24 cellular contexts compared by ENCODE assay signal in genomic region chr20:57844626-57845596, GRCh38.
DNase-seq lines count a peak whose midpoint lies in the region; ATAC-seq and TF ChIP-seq lines count a peak whose summit lies in the region.
"Had no signal": no experiment of that assay in that cellular context is flagged by ENCODE, and none has a peak within 500 bp of the region (broad histone marks: within the 10 kb centered on the region; RNA-seq: fewer than 3 reads in every experiment).

No MANE protein-coding gene starts in this region.

- H3K18ac ChIP-seq in IMR-90 (ENCODE audit: low read depth, low read length): no peak overlapping the region
- peak overlapping the region; percentile 15 for H3K18ac ChIP-seq in neuronal stem cell (ENCODE audit: low read length)

- H3K27me3 Mint-ChIP-seq in activated T-helper 17 cell treated with anti-CD3 and anti-CD28 coated beads, Interleukin-2, amount 50 U/mL, for 72 hours: peaks cover 3% of the 10 kb centered on the region

- no peaks in the 10 kb centered on the region for H3K36me3 Mint-ChIP-seq in activated T-helper 17 cell treated with anti-CD3 and anti-CD28 coated beads, Interleukin-2, amount 50 U/mL, for 72 hours (ENCODE audit: low read depth)
- H3K36me3 Mint-ChIP-seq: activated naive CD4-positive, alpha-beta T cell treated with anti-CD3 and anti-CD28 coated beads, Interleukin-2, amount 50 U/mL, for 72 hours; IgD-negative memory B cell had no signal

- H3K9me3 Mint-ChIP-seq in activated T-helper 17 cell treated with anti-CD3 and anti-CD28 coated beads, Interleukin-2, amount 50 U/mL, for 72 hours: no peaks in the 10 kb centered on the region
- H3K9me3 Mint-ChIP-seq: activated naive CD4-positive, alpha-beta T cell treated with anti-CD3 and anti-CD28 coated beads, Interleukin-2, amount 50 U/mL, for 72 hours; IgD-negative memory B cell had no signal

- BruUV-seq in IMR-90 (replicated peaks; lab: Mats Ljungman, UMichigan): no TSS peak

- H3K23ac ChIP-seq in IMR-90 (ENCODE audit: low read depth, low read length): no peak overlapping the region
- peak overlapping the region; percentile 8 for H3K23ac ChIP-seq in neuronal stem cell (ENCODE audit: low read depth, low read length, poor library complexity)

- H3K9ac ChIP-seq in IMR-90 (ENCODE audit: low read depth, low read length) (no peak overlapping the region), neuronal stem cell (ENCODE audit: low read depth, low read length, poor library complexity) (no peak overlapping the region)

- CTCF ChIA-PET in IMR-90 (lab: Yijun Ruan, JAX): no interaction called here

- H3K9me1 ChIP-seq in IMR-90 (ENCODE audit: insufficient read depth, low read length): no peaks in the 10 kb centered on the region

- TF ChIP-seq CTCF in IMR-90 (conservative IDR thresholded peaks at IDR 0.05; ENCODE audit: low read depth, low read length): no peak

- 40% methylated on average over 2 of the region's 10 CpGs; no CpG with 5 or more reads in 1 of the 2 experiments for WGBS in IMR-90 (ENCODE audit: extremely low coverage in 2 of 2, insufficient read length in 1 of 2), 2 experiments
- WGBS in neuronal stem cell (ENCODE audit: extremely low coverage in 2 of 2, insufficient read length in 2 of 2, insufficient replicate concordance in 1 of 2), 2 donors: no CpG with 5 or more reads among the region's 10 CpGs

- peak overlapping the region; percentile 28 for H3K27ac Mint-ChIP-seq in activated T-helper 17 cell treated with anti-CD3 and anti-CD28 coated beads, Interleukin-2, amount 50 U/mL, for 72 hours
- H3K27ac Mint-ChIP-seq: IgD-negative memory B cell had no signal

- H2AFZ ChIP-seq in IMR-90 (replicated peaks; ENCODE audit: low read length, poor library complexity) (peak overlapping the region; percentile 32), neuronal stem cell (ENCODE audit: low read length) (no peak overlapping the region)

- H4K8ac ChIP-seq in IMR-90 (ENCODE audit: low read depth in 2 of 2, low read length in 2 of 2): no peak overlapping the region
- H4K8ac ChIP-seq in neuronal stem cell (ENCODE audit: low read depth, low read length): no peak overlapping the region

- dilution Hi-C loops in IMR-90 (cut with HindIII; ENCODE audit: low sequenced_read_pairs, unreplicated experiment): no loop called here

- no peak overlapping the region for H2AK9ac ChIP-seq in IMR-90 (replicated peaks; ENCODE audit: low read depth, low read length, poor library complexity)

- TF ChIP-seq RAD21 in IMR-90 (IDR thresholded peaks at IDR 0.05; ENCODE audit: low read length): no peak

- H3K79me1 ChIP-seq in IMR-90 (ENCODE audit: low read depth in 1 of 2, low read length in 2 of 2) (no peaks in the 10 kb centered on the region), neuronal stem cell (ENCODE audit: low read depth, low read length) (no peaks in the 10 kb centered on the region)

- no peak for TF ChIP-seq POLR2A in IMR-90 (IDR thresholded peaks at IDR 0.05; ENCODE audit: low read depth, low read length)
- no peak for TF ChIP-seq POLR2A in GM18505 (IDR thresholded peaks at IDR 0.05; ENCODE audit: borderline replicate concordance, extremely low read depth, insufficient read depth, insufficient read length)

- H3K9me3 ChIP-seq in IMR-90 (ENCODE audit: control insufficient read depth, insufficient read depth, low read length): no peaks in the 10 kb centered on the region
- no peaks in the 10 kb centered on the region for H3K9me3 ChIP-seq in neuronal stem cell (replicated peaks in 1 of 2; ENCODE audit: control insufficient read depth in 2 of 2, insufficient read depth in 1 of 2, low read depth in 1 of 2, low read length in 2 of 2)
- H3K9me3 ChIP-seq: ascending aorta, SJSA1, thyroid gland had no signal

- no peaks in the 10 kb centered on the region for H3K36me3 ChIP-seq in IMR-90 (ENCODE audit: control insufficient read depth, insufficient read depth, low read length)
- H3K36me3 ChIP-seq in neuronal stem cell (replicated peaks in 1 of 2; ENCODE audit: control insufficient read depth in 2 of 2, insufficient read depth in 2 of 2, low read length in 2 of 2): no peaks in the 10 kb centered on the region
- H3K36me3 ChIP-seq: ascending aorta, SJSA1, thyroid gland had no signal

- H2BK5ac ChIP-seq in IMR-90 (ENCODE audit: low read depth, low read length, poor library complexity, severe bottlenecking): no peak overlapping the region
- no peak overlapping the region for H2BK5ac ChIP-seq in neuronal stem cell (ENCODE audit: low read length)

- H3K4me3 Mint-ChIP-seq in activated T-helper 17 cell treated with anti-CD3 and anti-CD28 coated beads, Interleukin-2, amount 50 U/mL, for 72 hours: no peak overlapping the region

- intact Hi-C loops in IMR-90 (cut with micrococcal nuclease): loop anchor here (10.0 kb wide), 1 partner anchor 190 kb away; no protein-coding TSS in a partner anchor

- peaks cover 5% of the 10 kb centered on the region for H3K4me1 Mint-ChIP-seq in activated T-helper 17 cell treated with anti-CD3 and anti-CD28 coated beads, Interleukin-2, amount 50 U/mL, for 72 hours
- H3K4me1 Mint-ChIP-seq: IgD-negative memory B cell had no signal

- no peak overlapping the region for H2BK15ac ChIP-seq in IMR-90 (ENCODE audit: low read depth, low read length)
- no peak overlapping the region for H2BK15ac ChIP-seq in neuronal stem cell (ENCODE audit: low read length)

- in situ Hi-C loops in IMR-90 (cut with MboI; ENCODE audit: low sequenced_read_pairs): no loop called here

- H3K27me3 ChIP-seq in IMR-90 (ENCODE audit: control insufficient read depth, insufficient read depth, low read length): peaks cover 8% of the 10 kb centered on the region
- peaks cover 0 to 10% (median 0%) of the 10 kb centered on the region in 3 experiments for H3K27me3 ChIP-seq in neuronal stem cell (ENCODE audit: control insufficient read depth in 3 of 3, insufficient read depth in 3 of 3, low read depth in 1 of 3, low read length in 3 of 3)
- H3K27me3 ChIP-seq: ascending aorta, SJSA1, thyroid gland had no signal

- H3K4ac ChIP-seq in IMR-90 (ENCODE audit: low read depth, low read length): no peak overlapping the region
- H3K4ac ChIP-seq in neuronal stem cell (ENCODE audit: low read length): no peak overlapping the region

- DNase-seq in AG20443 (ENCODE audit: low spot score) (peak; percentile 6), IMR-90 (no peak), neuronal stem cell (ENCODE audit: low spot score) (no peak), OCI-M2 (lab: John Stamatoyannopoulos, UW; ENCODE audit: unreplicated experiment) (no peak), caudate nucleus (lab: John Stamatoyannopoulos, UW) (no peak)
- DNase-seq: activated CD4-positive, alpha-beta T cell treated with anti-CD3 and anti-CD28 coated beads for 48 hours; central memory CD4-positive, alpha-beta T cell; dermis blood vessel endothelial cell; MM.1S; NCI-H1417 treated with DMSO at 0.1 percent for 48 hours; NCI-H446; OCI-M1; stimulated activated CD4-positive, alpha-beta T cell treated with anti-CD3 and anti-CD28 coated beads, Interleukin-2, amount 100 ng/mL, for 48 hours; stimulated activated naive CD4-positive, alpha-beta T cell treated with Interleukin-2 at 50 U/mL for 16 hours; T-helper 2 cell; thyroid gland had no signal

- H2BK120ac ChIP-seq in IMR-90 (ENCODE audit: low read depth, low read length): no peak overlapping the region
- no peak overlapping the region for H2BK120ac ChIP-seq in neuronal stem cell (ENCODE audit: low read depth, low read length)

- POLR2A ChIA-PET in IMR-90 (lab: Charles Lee; ENCODE audit: unreplicated experiment): no interaction called here

- H3K4me3 ChIP-seq in IMR-90 (ENCODE audit: insufficient read depth, low read depth, low read length) (no peak overlapping the region), neuronal stem cell (ENCODE audit: low read length in 2 of 2) (peak overlapping the region in 1 of 2 donors; percentile 38)
- H3K4me3 ChIP-seq: ascending aorta, SJSA1, thyroid gland had no signal

- H3K27ac ChIP-seq in IMR-90 (ENCODE audit: insufficient read depth, low read length) (no peak overlapping the region), neuronal stem cell (replicated peaks; ENCODE audit: low read length) (no peak overlapping the region), caudate nucleus (ENCODE audit: low read depth, low read length) (no peak overlapping the region)
- H3K27ac ChIP-seq: ascending aorta, C4-2B, SJSA1, thyroid gland had no signal

- H4K5ac ChIP-seq in IMR-90 (ENCODE audit: low read depth, low read length): no peak overlapping the region

- no peak overlapping the region for H2BK12ac ChIP-seq in neuronal stem cell (ENCODE audit: low read length)

- H2BK20ac ChIP-seq in IMR-90 (ENCODE audit: low read depth, low read length): no peak overlapping the region

- ATAC-seq in IMR-90 (ENCODE audit: low read depth) (no peak), GM18505 (IDR thresholded peaks at IDR 0.05; ENCODE audit: unreplicated experiment) (no peak), HG03565 (IDR thresholded peaks at IDR 0.05; ENCODE audit: unreplicated experiment) (no peak)
- ATAC-seq in activated T-helper 17 cell treated with anti-CD3 and anti-CD28 coated beads, Interleukin-2, amount 50 U/mL, for 72 hours (replicated peaks): peak; percentile 45

- H3K56ac ChIP-seq in IMR-90 (ENCODE audit: extremely low read depth, insufficient read depth, low read length): no peak overlapping the region

- H3K4me1 ChIP-seq in IMR-90 (ENCODE audit: control insufficient read depth, insufficient read depth, low read length) (no peaks in the 10 kb centered on the region), neuronal stem cell (ENCODE audit: control insufficient read depth in 2 of 2, insufficient read depth in 1 of 2, low read depth in 1 of 2, low read length in 2 of 2) (peaks cover 0 to 4% of the 10 kb centered on the region in 2 donors)
- H3K4me1 ChIP-seq: ascending aorta, SJSA1, thyroid gland had no signal

- no peak overlapping the region for H2AK5ac ChIP-seq in IMR-90 (ENCODE audit: low read depth, low read length)
- H2AK5ac ChIP-seq in neuronal stem cell (ENCODE audit: low read depth, low read length): no peak overlapping the region

- H4K91ac ChIP-seq in IMR-90 (ENCODE audit: insufficient read depth, low read depth, low read length): no peak overlapping the region
- H4K91ac ChIP-seq in neuronal stem cell (ENCODE audit: low read depth, low read length, poor library complexity): no peak overlapping the region

- no peak overlapping the region for H3K4me2 ChIP-seq in IMR-90 (ENCODE audit: low read depth, low read length)
- H3K4me2 ChIP-seq in neuronal stem cell (ENCODE audit: insufficient read depth, low read length, poor library complexity, severe bottlenecking): no peak overlapping the region

- H4K20me1 ChIP-seq in IMR-90 (ENCODE audit: insufficient read depth, low read length): no peaks in the 10 kb centered on the region

- H3K14ac ChIP-seq in IMR-90 (replicated peaks; ENCODE audit: low read depth, low read length): no peak overlapping the region
- H3K14ac ChIP-seq in neuronal stem cell (ENCODE audit: low read length): no peak overlapping the region

TF ChIP-seq in IMR-90, 13 proteins besides CTCF, POLR2A, EP300 and RAD21 (continues in another document):
- TF ChIP-seq MAZ (IDR thresholded peaks at IDR 0.05; ENCODE audit: borderline replicate concordance, low read depth, low read length) (no peak), RFX5 (IDR thresholded peaks at IDR 0.05; ENCODE audit: low read depth, low read length) (no peak), CHD1 (IDR thresholded peaks at IDR 0.05; ENCODE audit: low read depth, low read length) (no peak), NFE2L2 (IDR thresholded peaks at IDR 0.05; ENCODE audit: low read depth, low read length) (no peak), SMC3 (IDR thresholded peaks at IDR 0.05; ENCODE audit: low read depth, low read length) (no peak)
